In the genomic region with DNA sequence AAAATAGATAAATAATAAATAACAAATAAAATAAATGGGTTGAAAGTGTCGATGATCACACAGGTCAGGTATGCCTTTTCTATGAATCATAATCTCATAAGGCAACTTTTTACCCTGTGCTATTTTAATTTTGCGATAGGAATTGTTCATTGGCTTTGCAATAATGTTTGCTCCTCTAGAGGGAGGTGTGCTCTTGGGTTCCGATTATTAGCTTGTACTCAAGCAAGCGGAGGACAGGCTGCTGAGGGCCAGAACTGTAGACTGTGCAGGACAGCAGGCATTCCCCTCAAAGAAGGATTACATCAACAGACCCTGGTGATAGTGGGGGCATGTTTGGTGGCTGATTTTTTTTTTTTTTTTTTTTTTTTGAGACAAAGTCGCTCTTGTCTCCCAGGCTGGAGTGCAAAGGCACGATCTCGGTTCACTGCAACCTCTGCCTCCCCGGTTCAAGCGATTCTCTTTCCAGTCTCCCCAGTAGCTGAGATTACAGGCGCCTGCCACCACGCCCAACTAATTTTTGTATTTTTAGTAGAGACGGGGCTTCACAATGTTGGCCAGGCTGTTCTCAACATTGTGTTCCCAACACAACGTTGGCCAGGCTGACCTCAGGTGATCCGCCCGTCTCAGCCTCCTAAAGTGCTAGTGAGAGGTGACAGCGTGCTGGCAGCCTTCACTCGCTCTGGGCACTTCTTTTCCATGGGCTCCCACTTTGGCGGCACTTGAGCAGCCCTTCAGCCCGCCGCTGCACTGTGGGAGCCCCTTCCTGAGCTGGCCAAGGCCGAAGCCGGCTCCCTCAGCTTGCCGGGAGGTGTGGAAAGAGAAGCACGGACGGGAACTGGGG, we compare ENCODE assay signal across 8 cellular contexts. TPM values are rescaled to one million over a fixed set of nuclear protein-coding genes. Genes with fewer than 3 reads are reported as not detected.
DNase-seq lines count a peak whose midpoint lies in the region; TF ChIP-seq lines count a peak whose summit lies in the region.

No MANE protein-coding gene starts in this region.

- no peak overlapping the region for H3K4me2 ChIP-seq in Karpas-422 (ENCODE audit: low read depth, low read length, poor library complexity, severe bottlenecking)

- H3K36me3 ChIP-seq in Karpas-422 (ENCODE audit: insufficient read depth, low read length), result no peaks in the 10 kb centered on the region

- peak; percentile 33 for DNase-seq in AG09309 (ENCODE audit: low read depth)
- DNase-seq in HuH-7.5 (ENCODE audit: low spot score), result peak; percentile 54
- no peak for DNase-seq in astrocyte of the cerebellum (ENCODE audit: low read depth)
- peak; percentile 50 for DNase-seq in left kidney (ENCODE audit: low read depth, low spot score)
- DNase-seq in NCI-H187 treated with DMSO at 0.1 percent for 48 hours (lab: John Stamatoyannopoulos, UW), result no peak
- no peak for DNase-seq in stimulated activated CD4-positive, alpha-beta T cell treated with anti-CD3 and anti-CD28 coated beads, Interleukin-2, amount 100 ng/mL, for 24 hours
- no peak for DNase-seq in T-helper 2 cell
- no peak for DNase-seq in Karpas-422

- H3K79me2 ChIP-seq in Karpas-422 (ENCODE audit: low read length), result no peaks in the 10 kb centered on the region

- no peak overlapping the region for H2AFZ ChIP-seq in Karpas-422 (ENCODE audit: low read length)

- H3K9me2 ChIP-seq in Karpas-422 (replicated peaks; ENCODE audit: insufficient read depth, low read length), result no peaks in the 10 kb centered on the region

- in situ Hi-C loops in astrocyte of the cerebellum (cut with HindIII; ENCODE audit: low sequenced_read_pairs), result no loop called here

- H3K4me3 ChIP-seq in AG09309 (ENCODE audit: control insufficient read depth, low read depth, low read length) (no peak overlapping the region), astrocyte of the cerebellum (ENCODE audit: low read depth, low read length) (no peak overlapping the region), Karpas-422 (ENCODE audit: low read length) (no peak overlapping the region)

- H3K27ac ChIP-seq in Karpas-422 (ENCODE audit: low read length), result no peak overlapping the region

- no peaks in the 10 kb centered on the region for H3K27me3 ChIP-seq in Karpas-422 (ENCODE audit: low read length)

- 0 out of 2 replicates have a peak, but pooled peaks cover 5% of the 10 kb centered on the region for H4K20me1 ChIP-seq in Karpas-422 (ENCODE audit: insufficient read depth, low read depth, low read length)

- TF ChIP-seq CTCF in AG09309 (IDR thresholded peaks at IDR 0.05; ENCODE audit: control insufficient read depth, insufficient read depth, low read depth, low read length, missing control alignments) (peak; percentile 69), astrocyte of the cerebellum (IDR thresholded peaks at IDR 0.05; ENCODE audit: low read depth, low read length, missing control alignments) (peak; percentile 15)

- no peaks in the 10 kb centered on the region for H3K4me1 ChIP-seq in Karpas-422 (ENCODE audit: low read length)

- H3K9me3 ChIP-seq in Karpas-422 (ENCODE audit: low read length), result no peaks in the 10 kb centered on the region

- H3K9ac ChIP-seq in Karpas-422 (ENCODE audit: low read length), result no peak overlapping the region

RNA-seq across cellular contexts. Expression of a gene that starts 35.6 kb away (rescaled TPM):
- total RNA-seq in Karpas-422 (2014; rRNA removed; shearing (Covaris generic); ENCODE audit: low replicate concordance), result 36.8 and 57.0 TPM in 2 replicates

RNA-seq across cellular contexts. Expression of a gene that starts 35.6 kb away (rescaled TPM):
- not detected in 2 replicates for total RNA-seq in Karpas-422 (2014; rRNA removed; shearing (Covaris generic); ENCODE audit: low replicate concordance)

Comparison
In these comparisons a context has a peak if more than half of its experiments do, and no peak if none do; other contexts are left out.
1. DNase-seq: peak in AG09309 (single experiment), HuH-7.5 (single experiment) and left kidney (single experiment); none in astrocyte of the cerebellum (single experiment), NCI-H187 treated with DMSO at 0.1 percent for 48 hours (single experiment), stimulated activated CD4-positive, alpha-beta T cell treated with anti-CD3 and anti-CD28 coated beads, Interleukin-2, amount 100 ng/mL, for 24 hours (0 of 2), T-helper 2 cell (0 of 5) and Karpas-422 (single experiment).